1 cellular context compared by ENCODE assay signal in genomic region chr19:47229674-47230121, GRCh38.
TF ChIP-seq lines count a peak whose summit lies in the region.

No MANE protein-coding gene starts in this region.

TF ChIP-seq in WTC11, 78 proteins besides CTCF, POLR2A, EP300 and RAD21 (continued from another document):
- no peak for TF ChIP-seq ERG (CRISPR knock-in tag; IDR thresholded peaks at IDR 0.05)
- no peak for TF ChIP-seq CBFB (CRISPR knock-in tag; IDR thresholded peaks at IDR 0.05; ENCODE audit: low read depth)
- no peak for TF ChIP-seq CREM (CRISPR knock-in tag; IDR thresholded peaks at IDR 0.05)
- no peak for TF ChIP-seq ETV6 (CRISPR knock-in tag; IDR thresholded peaks at IDR 0.05)
- no peak for TF ChIP-seq E2F5 (CRISPR knock-in tag; IDR thresholded peaks at IDR 0.05)
- no peak for TF ChIP-seq NR3C1 (CRISPR knock-in tag; conservative IDR thresholded peaks at IDR 0.05; ENCODE audit: low read depth)
- TF ChIP-seq ZNF232 (CRISPR knock-in tag; IDR thresholded peaks at IDR 0.05): no peak
- no peak for TF ChIP-seq ZNF281 (CRISPR knock-in tag; IDR thresholded peaks at IDR 0.05)
- TF ChIP-seq MAX (CRISPR knock-in tag; IDR thresholded peaks at IDR 0.05): no peak
- no peak for TF ChIP-seq USF2 (CRISPR knock-in tag; IDR thresholded peaks at IDR 0.05)
